8 cellular contexts compared by ENCODE assay signal in the genomic region with DNA sequence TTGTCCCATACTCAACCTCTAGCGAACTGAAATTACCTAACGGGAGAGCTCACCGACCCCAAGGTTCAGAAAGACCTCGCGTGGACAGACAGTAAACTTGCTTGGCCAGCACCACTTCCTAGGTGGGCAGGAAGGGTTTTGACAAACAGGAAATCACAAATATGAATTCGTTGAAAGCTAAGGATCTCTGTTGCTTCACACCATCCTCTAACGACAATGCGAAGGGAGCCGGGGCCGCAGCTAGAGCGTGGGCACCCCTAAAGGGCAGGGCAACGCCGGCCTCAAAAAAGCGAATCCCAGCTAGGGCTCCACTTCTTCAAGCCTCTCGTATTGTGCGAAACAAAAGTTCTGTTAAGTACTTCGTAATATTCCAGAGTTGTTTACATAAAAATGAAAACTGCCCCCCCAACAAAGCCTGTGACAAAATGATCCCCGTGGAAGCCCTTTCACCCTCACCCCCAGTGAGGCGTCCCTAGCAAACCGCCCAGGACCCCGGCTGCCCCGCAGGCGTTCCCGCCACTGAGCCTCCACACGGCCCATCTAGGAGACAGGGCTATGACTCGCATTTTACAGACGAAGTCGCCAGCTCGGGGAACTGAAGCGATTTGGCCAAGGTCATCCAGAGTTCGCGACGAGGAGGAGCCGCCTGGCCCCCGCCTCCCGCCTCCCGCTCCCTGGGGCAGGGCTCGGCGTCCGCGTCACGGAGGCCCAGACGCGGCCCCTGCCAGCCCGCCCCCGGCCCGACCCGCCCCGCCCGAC. TPM values are rescaled to one million over a fixed set of nuclear protein-coding genes. Genes with fewer than 3 reads are reported as not detected.
DNase-seq lines count a peak whose midpoint lies in the region; TF ChIP-seq lines count a peak whose summit lies in the region.

No MANE protein-coding gene starts in this region.

- peaks cover 26% of the 10 kb centered on the region for H3K36me3 Mint-ChIP-seq in T-helper 2 cell treated with Interferon-gamma antibody and Interleukin-4, amounts not matched to agents 5 μg/mL and 100 μg/mL, for 36 hours (ENCODE audit: low read depth)

- H4K20me1 ChIP-seq in hepatocyte (ENCODE audit: insufficient read depth, poor library complexity, severe bottlenecking), result peaks cover 13% of the 10 kb centered on the region

- no peak for TF ChIP-seq CTCF in hepatocyte (IDR thresholded peaks at IDR 0.05; ENCODE audit: poor library complexity)
- no peak for TF ChIP-seq CTCF in retinal pigment epithelial cell (conservative IDR thresholded peaks at IDR 0.05; ENCODE audit: low read depth, low read length)

- no peaks in the 10 kb centered on the region for H3K9me3 ChIP-seq in hepatocyte (ENCODE audit: low read depth)

- DNase-seq in GDM1 (lab: John Stamatoyannopoulos, UW) (peak; percentile 81), H4 (ENCODE audit: low spot score) (peak; percentile 86), LHCN-M2 (ENCODE audit: low read depth) (peak; percentile 86), anterior cingulate cortex (lab: John Stamatoyannopoulos, UW) (peak in 48 of 58 donors; percentile 23 to 87 (median 72)), hepatocyte (ENCODE audit: low spot score) (peak; percentile 91), retinal pigment epithelial cell (ENCODE audit: low read depth) (peak; percentile 62), NCI-H2107 (lab: John Stamatoyannopoulos, UW) (no peak)
- DNase-seq in T-helper 2 cell treated with Interferon-gamma antibody and Interleukin-4, amounts not matched to agents 5 μg/mL and 100 μg/mL, for 36 hours (ENCODE audit: low spot score), result peak; percentile 86

- peaks cover 50% of the 10 kb centered on the region for H3K79me2 ChIP-seq in hepatocyte

- H3K27ac Mint-ChIP-seq in T-helper 2 cell treated with Interferon-gamma antibody and Interleukin-4, amounts not matched to agents 5 μg/mL and 100 μg/mL, for 36 hours, result peak overlapping the region; percentile 98

- H3K4me2 ChIP-seq in hepatocyte, result peak overlapping the region; percentile 87

- peaks cover 8% of the 10 kb centered on the region for H3K27me3 Mint-ChIP-seq in T-helper 2 cell treated with Interferon-gamma antibody and Interleukin-4, amounts not matched to agents 5 μg/mL and 100 μg/mL, for 36 hours (ENCODE audit: low read depth)

- H3K4me1 Mint-ChIP-seq in T-helper 2 cell treated with Interferon-gamma antibody and Interleukin-4, amounts not matched to agents 5 μg/mL and 100 μg/mL, for 36 hours (ENCODE audit: low read depth), result peaks cover 29% of the 10 kb centered on the region

- H3K9me3 Mint-ChIP-seq in T-helper 2 cell treated with Interferon-gamma antibody and Interleukin-4, amounts not matched to agents 5 μg/mL and 100 μg/mL, for 36 hours, result no peaks in the 10 kb centered on the region

- 4% methylated on average over 27 of the region's 50 CpGs for WGBS in hepatocyte (ENCODE audit: low lambda C conversion rate, missing lambda C conversion rate)

- peaks cover 13% of the 10 kb centered on the region for H3K4me1 ChIP-seq in hepatocyte (ENCODE audit: insufficient read depth)

- peak overlapping the region; percentile 69 for H2AFZ ChIP-seq in hepatocyte

- H3K9me2 ChIP-seq in hepatocyte (replicated peaks; ENCODE audit: insufficient read depth), result no peaks in the 10 kb centered on the region

- H3K27ac ChIP-seq in hepatocyte, result peak overlapping the region; percentile 98

- H3K4me3 ChIP-seq in hepatocyte (peak overlapping the region; percentile 92), retinal pigment epithelial cell (ENCODE audit: low read length) (peak overlapping the region; percentile 72)

- peak overlapping the region; percentile 93 for H3K4me3 Mint-ChIP-seq in T-helper 2 cell treated with Interferon-gamma antibody and Interleukin-4, amounts not matched to agents 5 μg/mL and 100 μg/mL, for 36 hours

- H3K36me3 ChIP-seq in hepatocyte (replicated peaks; ENCODE audit: insufficient read depth, low read depth), result no peaks in the 10 kb centered on the region

- no peaks in the 10 kb centered on the region for H3K27me3 ChIP-seq in hepatocyte

RNA-seq across cellular contexts. Expression of a gene that starts 0.5 kb away (rescaled TPM):
- 27.4 and 31.8 TPM in 2 replicates for total RNA-seq in H4 (2014; rRNA removed; shearing (Covaris generic))
- total RNA-seq in LHCN-M2 (2014; rRNA removed), result 23.8 and 27.8 TPM in 2 replicates
- 14.3 TPM for polyA plus RNA-seq in LHCN-M2 (2012)
- 26.7 and 27.7 TPM in 2 replicates for total RNA-seq in hepatocyte
- polyA plus RNA-seq in hepatocyte, result 18.4 and 20.4 TPM in 2 replicates

RNA-seq across cellular contexts. Expression of a gene that starts 5.0 kb away (rescaled TPM):
- not detected in 2 replicates for total RNA-seq in H4 (2014; rRNA removed; shearing (Covaris generic))
- total RNA-seq in LHCN-M2 (2014; rRNA removed), result not detected in 2 replicates
- 0.01 TPM for polyA plus RNA-seq in LHCN-M2 (2012)
- total RNA-seq in hepatocyte, result 0.10 and 0.28 TPM in 2 replicates
- polyA plus RNA-seq in hepatocyte, result 0.21 and 0.33 TPM in 2 replicates
